In genomic region chr16:11098601-11099377, GRCh38 we compare ENCODE assay signal across 19 cellular contexts.
DNase-seq lines count a peak whose midpoint lies in the region; ATAC-seq and TF ChIP-seq lines count a peak whose summit lies in the region.
"Had no signal": no experiment of that assay in that cellular context is flagged by ENCODE, and none has a peak within 500 bp of the region (broad histone marks: within the 10 kb centered on the region; RNA-seq: fewer than 3 reads in every experiment).

No MANE protein-coding gene starts in this region.

- no peak overlapping the region for H3K4me3 Mint-ChIP-seq in activated CD4-positive, alpha-beta T cell treated with anti-CD3 and anti-CD28 coated beads for 36 hours
- H3K4me3 Mint-ChIP-seq in T-helper 17 cell = no peak overlapping the region
- H3K4me3 Mint-ChIP-seq: effector memory CD8-positive, alpha-beta T cell had no signal

- peaks cover 41% of the 10 kb centered on the region for H3K4me1 ChIP-seq in rectal smooth muscle tissue (ENCODE audit: control insufficient read depth, insufficient read depth, low read length)
- H3K4me1 ChIP-seq in left ventricle myocardium inferior = peaks cover 44% of the 10 kb centered on the region

- no peaks in the 10 kb centered on the region for H3K9me3 Mint-ChIP-seq in activated CD4-positive, alpha-beta T cell treated with anti-CD3 and anti-CD28 coated beads for 36 hours (ENCODE audit: low read depth)
- H3K9me3 Mint-ChIP-seq: effector memory CD8-positive, alpha-beta T cell had no signal

- H3K27ac Mint-ChIP-seq in activated CD4-positive, alpha-beta T cell treated with anti-CD3 and anti-CD28 coated beads for 36 hours = peak overlapping the region; percentile 62
- H3K27ac Mint-ChIP-seq in T-helper 17 cell = peak overlapping the region; percentile 67

- H3K4me3 ChIP-seq in rectal smooth muscle tissue (ENCODE audit: low read length) (no peak overlapping the region), left ventricle myocardium inferior (no peak overlapping the region)
- H3K4me3 ChIP-seq: ascending aorta, esophagus squamous epithelium, mucosa of descending colon, right lobe of liver had no signal

- no peak overlapping the region for H3K9ac ChIP-seq in rectal smooth muscle tissue (ENCODE audit: low read length)

- POLR2A ChIA-PET in activated CD4-positive, alpha-beta T cell treated with anti-CD3 and anti-CD28 coated beads for 36 hours (lab: Charles Lee) = interaction anchor here (0.6 to 2.0 kb wide), 2 partner anchors 125 to 157 kb away, joined by 3 to 7 read pairs; partner anchors contain the start of gene SOCS1

- no peaks in the 10 kb centered on the region for H3K27me3 Mint-ChIP-seq in activated CD4-positive, alpha-beta T cell treated with anti-CD3 and anti-CD28 coated beads for 36 hours
- no peaks in the 10 kb centered on the region for H3K27me3 Mint-ChIP-seq in T-helper 17 cell
- H3K27me3 Mint-ChIP-seq: effector memory CD8-positive, alpha-beta T cell had no signal

- intact Hi-C loops in activated CD4-positive, alpha-beta T cell treated with anti-CD3 and anti-CD28 coated beads for 36 hours (cut with DNase I, micrococcal nuclease) = loop anchor here in 1 of 2 experiments (10.0 kb wide), 1 partner anchor 1436 kb away; no protein-coding TSS in a partner anchor
- intact Hi-C loops in left ventricle myocardium inferior (cut with micrococcal nuclease) = no loop called here

- ATAC-seq in activated CD4-positive, alpha-beta T cell treated with anti-CD3 and anti-CD28 coated beads for 36 hours = no peak
- no peak for ATAC-seq in T-helper 17 cell
- ATAC-seq in GM18858 (IDR thresholded peaks at IDR 0.05; ENCODE audit: unreplicated experiment) = no peak
- ATAC-seq in HG03432 (IDR thresholded peaks at IDR 0.05; ENCODE audit: unreplicated experiment) = no peak
- ATAC-seq: effector memory CD8-positive, alpha-beta T cell; left lobe of liver; mucosa of descending colon; right lobe of liver had no signal

- no peaks in the 10 kb centered on the region for H3K27me3 ChIP-seq in rectal smooth muscle tissue (ENCODE audit: control insufficient read depth, insufficient read depth, low read length)
- no peaks in the 10 kb centered on the region for H3K27me3 ChIP-seq in left ventricle myocardium inferior (ENCODE audit: low read depth)
- H3K27me3 ChIP-seq: ascending aorta, esophagus squamous epithelium, right lobe of liver had no signal

- H3K9me3 ChIP-seq in T-helper 17 cell (ENCODE audit: control insufficient read depth, low read length, poor library complexity, severe bottlenecking) (no peaks in the 10 kb centered on the region), left ventricle myocardium inferior (replicated peaks) (no peaks in the 10 kb centered on the region)
- H3K9me3 ChIP-seq: ascending aorta, esophagus squamous epithelium, mucosa of descending colon, right lobe of liver had no signal

- CTCF ChIA-PET in activated CD4-positive, alpha-beta T cell treated with anti-CD3 and anti-CD28 coated beads for 36 hours (lab: Charles Lee) = no interaction called here

- DNase-seq in activated CD4-positive, alpha-beta T cell treated with anti-CD3 and anti-CD28 coated beads for 36 hours = no peak
- no peak for DNase-seq in activated CD4-positive, alpha-beta T cell treated with anti-CD3 and anti-CD28 coated beads for 4 hours
- DNase-seq in T-helper 17 cell (no peak), kidney glomerular epithelial cell (lab: John Stamatoyannopoulos, UW) (peak; percentile 14), left ventricle myocardium inferior (no peak)
- DNase-seq: activated naive CD4-positive, alpha-beta T cell; effector memory CD8-positive, alpha-beta T cell; esophagus squamous epithelium; mucosa of descending colon; NCI-H1436 treated with DMSO at 0.1 percent for 48 hours; OCI-M1; right lobe of liver; SHP77 treated with DMSO at 0.1 percent for 48 hours; stimulated activated naive CD4-positive, alpha-beta T cell had no signal

- peaks cover 9% of the 10 kb centered on the region for H3K36me3 Mint-ChIP-seq in activated CD4-positive, alpha-beta T cell treated with anti-CD3 and anti-CD28 coated beads for 36 hours (ENCODE audit: low read depth)
- peaks cover 2% of the 10 kb centered on the region for H3K36me3 Mint-ChIP-seq in T-helper 17 cell (ENCODE audit: low read depth)

- no peak for TF ChIP-seq CTCF in left ventricle myocardium inferior (IDR thresholded peaks at IDR 0.05; ENCODE audit: borderline replicate concordance)

- H3K4me1 Mint-ChIP-seq in activated CD4-positive, alpha-beta T cell treated with anti-CD3 and anti-CD28 coated beads for 36 hours = peaks cover 89% of the 10 kb centered on the region
- H3K4me1 Mint-ChIP-seq in T-helper 17 cell = peaks cover 34% of the 10 kb centered on the region

- H3K36me3 ChIP-seq in rectal smooth muscle tissue (ENCODE audit: control insufficient read depth, insufficient read depth, low read length) = no peaks in the 10 kb centered on the region
- H3K36me3 ChIP-seq in left ventricle myocardium inferior = peaks cover 7% of the 10 kb centered on the region
- H3K36me3 ChIP-seq: ascending aorta had no signal

- peak overlapping the region; percentile 11 for H3K27ac ChIP-seq in rectal smooth muscle tissue (ENCODE audit: low read depth, low read length)
- H3K27ac ChIP-seq in left ventricle myocardium inferior (replicated peaks) = no peak overlapping the region
